ENCODE assay signal across 8 cellular contexts in the genomic region with DNA sequence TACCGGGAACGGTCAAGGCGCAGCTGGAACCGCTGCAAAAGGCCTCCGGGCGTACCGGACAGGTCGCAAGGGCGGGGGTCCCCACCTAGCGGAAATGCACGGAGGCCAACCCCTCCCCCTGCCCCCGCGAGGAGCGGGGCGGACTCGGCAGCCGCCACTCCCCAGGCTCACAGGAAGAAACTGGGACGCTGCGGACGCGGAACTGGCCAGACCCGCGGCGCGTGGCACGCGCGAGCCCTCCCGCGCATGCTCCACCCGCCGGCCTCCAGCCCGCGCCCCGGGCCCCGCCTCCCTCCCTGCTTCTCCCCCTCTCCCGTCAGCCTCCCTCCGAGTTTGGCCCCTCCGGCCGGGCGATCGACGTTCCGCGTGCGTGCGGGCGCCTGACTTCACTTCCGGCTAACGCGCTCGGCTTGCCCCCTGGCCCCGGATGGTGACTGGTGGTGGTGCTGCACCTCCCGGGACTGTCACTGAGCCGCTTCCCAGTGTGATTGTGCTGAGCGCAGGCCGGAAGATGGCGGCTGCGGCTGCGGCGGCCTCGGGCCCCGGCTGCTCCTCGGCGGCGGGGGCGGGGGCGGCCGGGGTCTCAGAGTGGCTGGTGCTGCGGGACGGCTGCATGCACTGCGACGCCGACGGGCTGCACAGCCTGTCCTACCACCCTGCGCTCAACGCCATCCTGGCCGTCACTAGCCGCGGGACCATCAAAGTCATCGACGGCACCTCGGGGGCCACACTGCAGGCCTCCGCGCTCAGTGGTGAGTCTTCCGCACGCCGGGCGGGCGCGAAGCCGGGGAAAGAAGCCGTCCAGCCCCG.
DNase-seq lines count a peak whose midpoint lies in the region; ATAC-seq and TF ChIP-seq lines count a peak whose summit lies in the region.

A gene with protein sequence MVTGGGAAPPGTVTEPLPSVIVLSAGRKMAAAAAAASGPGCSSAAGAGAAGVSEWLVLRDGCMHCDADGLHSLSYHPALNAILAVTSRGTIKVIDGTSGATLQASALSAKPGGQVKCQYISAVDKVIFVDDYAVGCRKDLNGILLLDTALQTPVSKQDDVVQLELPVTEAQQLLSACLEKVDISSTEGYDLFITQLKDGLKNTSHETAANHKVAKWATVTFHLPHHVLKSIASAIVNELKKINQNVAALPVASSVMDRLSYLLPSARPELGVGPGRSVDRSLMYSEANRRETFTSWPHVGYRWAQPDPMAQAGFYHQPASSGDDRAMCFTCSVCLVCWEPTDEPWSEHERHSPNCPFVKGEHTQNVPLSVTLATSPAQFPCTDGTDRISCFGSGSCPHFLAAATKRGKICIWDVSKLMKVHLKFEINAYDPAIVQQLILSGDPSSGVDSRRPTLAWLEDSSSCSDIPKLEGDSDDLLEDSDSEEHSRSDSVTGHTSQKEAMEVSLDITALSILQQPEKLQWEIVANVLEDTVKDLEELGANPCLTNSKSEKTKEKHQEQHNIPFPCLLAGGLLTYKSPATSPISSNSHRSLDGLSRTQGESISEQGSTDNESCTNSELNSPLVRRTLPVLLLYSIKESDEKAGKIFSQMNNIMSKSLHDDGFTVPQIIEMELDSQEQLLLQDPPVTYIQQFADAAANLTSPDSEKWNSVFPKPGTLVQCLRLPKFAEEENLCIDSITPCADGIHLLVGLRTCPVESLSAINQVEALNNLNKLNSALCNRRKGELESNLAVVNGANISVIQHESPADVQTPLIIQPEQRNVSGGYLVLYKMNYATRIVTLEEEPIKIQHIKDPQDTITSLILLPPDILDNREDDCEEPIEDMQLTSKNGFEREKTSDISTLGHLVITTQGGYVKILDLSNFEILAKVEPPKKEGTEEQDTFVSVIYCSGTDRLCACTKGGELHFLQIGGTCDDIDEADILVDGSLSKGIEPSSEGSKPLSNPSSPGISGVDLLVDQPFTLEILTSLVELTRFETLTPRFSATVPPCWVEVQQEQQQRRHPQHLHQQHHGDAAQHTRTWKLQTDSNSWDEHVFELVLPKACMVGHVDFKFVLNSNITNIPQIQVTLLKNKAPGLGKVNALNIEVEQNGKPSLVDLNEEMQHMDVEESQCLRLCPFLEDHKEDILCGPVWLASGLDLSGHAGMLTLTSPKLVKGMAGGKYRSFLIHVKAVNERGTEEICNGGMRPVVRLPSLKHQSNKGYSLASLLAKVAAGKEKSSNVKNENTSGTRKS (N-terminal part only) (plus strand): TSS at position 289 of the 810 bp plus-strand sequence. CDS start 139 bp downstream, at position 428.

- H3K36me3 Mint-ChIP-seq in activated naive CD4-positive, alpha-beta T cell treated with anti-CD3 and anti-CD28 coated beads, Interleukin-2, amount 50 U/mL, for 24 hours: peaks cover 11% of the 10 kb centered on the region

- ATAC-seq in HG02623 (IDR thresholded peaks at IDR 0.05; ENCODE audit: unreplicated experiment): peak; percentile 82
- ATAC-seq in SK-N-SH treated with all-trans-retinoic acid at 6 μM for 48 hours: peak; percentile 92

- H3K27me3 Mint-ChIP-seq in activated naive CD4-positive, alpha-beta T cell treated with anti-CD3 and anti-CD28 coated beads, Interleukin-2, amount 50 U/mL, for 24 hours: no peaks in the 10 kb centered on the region

- H3K4me3 Mint-ChIP-seq in activated naive CD4-positive, alpha-beta T cell treated with anti-CD3 and anti-CD28 coated beads, Interleukin-2, amount 50 U/mL, for 24 hours: peak within 1 kb of the TSS; percentile 95

- no peak for TF ChIP-seq CTCF in GM10266 (IDR thresholded peaks at IDR 0.05; ENCODE audit: control insufficient read depth, insufficient read depth, low read depth, missing control alignments)

- peaks cover 40% of the 10 kb centered on the region for H3K4me1 Mint-ChIP-seq in activated naive CD4-positive, alpha-beta T cell treated with anti-CD3 and anti-CD28 coated beads, Interleukin-2, amount 50 U/mL, for 24 hours

- peak within 1 kb of the TSS; percentile 99 for H3K27ac Mint-ChIP-seq in activated naive CD4-positive, alpha-beta T cell treated with anti-CD3 and anti-CD28 coated beads, Interleukin-2, amount 50 U/mL, for 24 hours

- DNase-seq in GM10266 (ENCODE audit: extremely low spot score): peak; percentile 99
- DNase-seq in NCI-H1092 treated with DMSO at 0.1 percent for 48 hours (lab: John Stamatoyannopoulos, UW): peak; percentile 92
- peak; percentile 98 for DNase-seq in globus pallidus (ENCODE audit: low spot score)
- DNase-seq in nucleus accumbens (lab: John Stamatoyannopoulos, UW): peak; percentile 87 to 99 (median 98)
- peak; percentile 97 for DNase-seq in superior temporal gyrus (ENCODE audit: extremely low spot score)

- no peaks in the 10 kb centered on the region for H3K9me3 Mint-ChIP-seq in activated naive CD4-positive, alpha-beta T cell treated with anti-CD3 and anti-CD28 coated beads, Interleukin-2, amount 50 U/mL, for 24 hours

TF ChIP-seq in SK-N-SH treated with all-trans-retinoic acid at 6 μM for 48 hours, 23 proteins besides CTCF, POLR2A, EP300 and RAD21:
- TF ChIP-seq TCF4 (CRISPR knock-in tag; IDR thresholded peaks at IDR 0.05; ENCODE audit: borderline replicate concordance) (0 out of 2 replicates have a peak, but pooled peaks have one; percentile 5), PPARA (CRISPR knock-in tag; IDR thresholded peaks at IDR 0.05; ENCODE audit: borderline replicate concordance) (no peak), PATZ1 (CRISPR knock-in tag; IDR thresholded peaks at IDR 0.05; ENCODE audit: borderline replicate concordance) (0 out of 2 replicates have a peak, but pooled peaks have one; percentile 44), GLIS3 (CRISPR knock-in tag; IDR thresholded peaks at IDR 0.05) (no peak; the same call in 1 of the 2 replicates), CSRNP3 (CRISPR knock-in tag; IDR thresholded peaks at IDR 0.05) (no peak; the same call in 1 of the 2 replicates), SNAI2 (CRISPR knock-in tag; IDR thresholded peaks at IDR 0.05) (0 out of 2 replicates have a peak, but pooled peaks have one; percentile 23), ZNF565 (CRISPR knock-in tag; conservative IDR thresholded peaks at IDR 0.05; ENCODE audit: low read depth) (no peak; the same call in 1 of the 2 replicates), ZNF70 (CRISPR knock-in tag; IDR thresholded peaks at IDR 0.05) (no peak), ARNTL (CRISPR knock-in tag; IDR thresholded peaks at IDR 0.05; ENCODE audit: borderline replicate concordance, low read depth) (0 out of 2 replicates have a peak, but pooled peaks have one; percentile 10), ZNF8 (CRISPR knock-in tag; IDR thresholded peaks at IDR 0.05) (peak; percentile 79)
- TF ChIP-seq, protein P1, sequence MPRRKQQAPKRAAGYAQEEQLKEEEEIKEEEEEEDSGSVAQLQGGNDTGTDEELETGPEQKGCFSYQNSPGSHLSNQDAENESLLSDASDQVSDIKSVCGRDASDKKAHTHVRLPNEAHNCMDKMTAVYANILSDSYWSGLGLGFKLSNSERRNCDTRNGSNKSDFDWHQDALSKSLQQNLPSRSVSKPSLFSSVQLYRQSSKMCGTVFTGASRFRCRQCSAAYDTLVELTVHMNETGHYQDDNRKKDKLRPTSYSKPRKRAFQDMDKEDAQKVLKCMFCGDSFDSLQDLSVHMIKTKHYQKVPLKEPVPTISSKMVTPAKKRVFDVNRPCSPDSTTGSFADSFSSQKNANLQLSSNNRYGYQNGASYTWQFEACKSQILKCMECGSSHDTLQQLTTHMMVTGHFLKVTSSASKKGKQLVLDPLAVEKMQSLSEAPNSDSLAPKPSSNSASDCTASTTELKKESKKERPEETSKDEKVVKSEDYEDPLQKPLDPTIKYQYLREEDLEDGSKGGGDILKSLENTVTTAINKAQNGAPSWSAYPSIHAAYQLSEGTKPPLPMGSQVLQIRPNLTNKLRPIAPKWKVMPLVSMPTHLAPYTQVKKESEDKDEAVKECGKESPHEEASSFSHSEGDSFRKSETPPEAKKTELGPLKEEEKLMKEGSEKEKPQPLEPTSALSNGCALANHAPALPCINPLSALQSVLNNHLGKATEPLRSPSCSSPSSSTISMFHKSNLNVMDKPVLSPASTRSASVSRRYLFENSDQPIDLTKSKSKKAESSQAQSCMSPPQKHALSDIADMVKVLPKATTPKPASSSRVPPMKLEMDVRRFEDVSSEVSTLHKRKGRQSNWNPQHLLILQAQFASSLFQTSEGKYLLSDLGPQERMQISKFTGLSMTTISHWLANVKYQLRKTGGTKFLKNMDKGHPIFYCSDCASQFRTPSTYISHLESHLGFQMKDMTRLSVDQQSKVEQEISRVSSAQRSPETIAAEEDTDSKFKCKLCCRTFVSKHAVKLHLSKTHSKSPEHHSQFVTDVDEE (CRISPR knock-in tag; IDR thresholded peaks at IDR 0.05): peak; percentile 59; the same call in 1 of the 2 replicates

Comparison
In these comparisons a context has a peak if more than half of its experiments do, and no peak if none do; other contexts are left out.
1. Peak in every context shown above with its lines: DNase-seq and ATAC-seq.